ENCODE assay signal across 11 cellular contexts in the genomic region with DNA sequence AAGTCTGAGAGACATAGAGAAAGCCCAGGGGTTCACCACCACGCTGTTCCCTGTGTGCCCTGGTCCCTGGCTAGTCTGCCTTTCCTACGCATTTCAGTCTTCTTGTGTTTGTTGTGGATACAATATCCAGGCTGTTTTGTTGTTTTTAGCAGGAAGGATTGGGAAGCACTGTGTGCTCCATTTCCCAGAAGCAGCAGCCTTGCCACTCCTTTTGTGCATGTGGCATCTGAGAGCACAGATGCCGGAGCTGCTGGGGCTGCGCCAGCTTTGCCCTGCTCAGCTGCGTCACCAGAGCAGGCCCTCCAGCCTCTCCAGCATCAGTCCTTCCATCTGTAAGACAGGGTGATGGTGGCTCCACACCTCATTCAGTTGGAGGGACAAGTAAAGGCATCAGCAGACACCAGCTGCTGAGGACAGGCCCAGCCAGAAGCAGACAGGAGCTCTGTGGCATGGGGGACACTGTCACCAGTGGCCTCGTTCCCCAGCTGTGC.
DNase-seq lines count a peak whose midpoint lies in the region; ATAC-seq and TF ChIP-seq lines count a peak whose summit lies in the region.
"Had no signal": no experiment of that assay in that cellular context is flagged by ENCODE, and none has a peak within 500 bp of the region (broad histone marks: within the 10 kb centered on the region; RNA-seq: fewer than 3 reads in every experiment).

No MANE protein-coding gene starts in this region.

- intact Hi-C loops in natural killer cell (cut with micrococcal nuclease) (no loop called here), ascending aorta (cut with DNase I) (no loop called here), transverse colon (cut with DNase I; ENCODE audit: low total_unique reads) (no loop called here)

- no peaks in the 10 kb centered on the region for H3K36me3 ChIP-seq in ascending aorta
- H3K36me3 ChIP-seq in transverse colon, result no peaks in the 10 kb centered on the region
- H3K36me3 ChIP-seq: MG63, SJSA1 had no signal

- H3K4me3 ChIP-seq in ascending aorta (no peak overlapping the region), transverse colon (no peak overlapping the region)
- H3K4me3 ChIP-seq: MG63, SJSA1 had no signal

- ATAC-seq in natural killer cell (no peak), HG02588 (IDR thresholded peaks at IDR 0.05; ENCODE audit: unreplicated experiment) (no peak)
- ATAC-seq in natural killer cell treated with Interleukin-12 subunit alpha and Interleukin-12 subunit beta and Interleukin-15 and Interleukin-18, amount 100 ng/mL, for 72 hours, result no peak

- peaks cover 26 to 46% of the 10 kb centered on the region in 2 donors for H3K4me1 Mint-ChIP-seq in natural killer cell
- H3K4me1 Mint-ChIP-seq in natural killer cell treated with Interleukin-12 subunit alpha and Interleukin-12 subunit beta and Interleukin-15 and Interleukin-18, amount 100 ng/mL, for 72 hours (ENCODE audit: low read depth in 2 of 2), result peaks cover 24% of the 10 kb centered on the region in 2 donors
- peaks cover 27 to 39% of the 10 kb centered on the region in 2 donors for H3K4me1 Mint-ChIP-seq in immature natural killer cell

- H3K27ac Mint-ChIP-seq in natural killer cell (peak overlapping the region; percentile 81 to 87), immature natural killer cell (peak overlapping the region in 4 of 6 donors; percentile 30 to 90 (median 70))
- H3K27ac Mint-ChIP-seq in natural killer cell treated with Interleukin-12 subunit alpha and Interleukin-12 subunit beta and Interleukin-15 and Interleukin-18, amount 100 ng/mL, for 72 hours, result no peak overlapping the region

- TF ChIP-seq CTCF in natural killer cell (IDR thresholded peaks at IDR 0.05) (no peak), ascending aorta (IDR thresholded peaks at IDR 0.05) (no peak), transverse colon (IDR thresholded peaks at IDR 0.05) (no peak), GM20000 (IDR thresholded peaks at IDR 0.05; ENCODE audit: extremely low read depth, missing control alignments) (no peak)

- H3K4me1 ChIP-seq in ascending aorta (peaks cover 3% of the 10 kb centered on the region in 2 donors), transverse colon (peaks cover 0 to 15% (median 11%) of the 10 kb centered on the region in 4 donors)
- H3K4me1 ChIP-seq: SJSA1 had no signal

- DNase-seq in natural killer cell (no peak), ascending aorta (ENCODE audit: low spot score in 2 of 2) (no peak), immature natural killer cell (no peak), transverse colon (no peak), GM20000 (ENCODE audit: low spot score) (no peak), NK-92 (lab: John Stamatoyannopoulos, UW; ENCODE audit: unreplicated experiment) (no peak)
- DNase-seq in natural killer cell treated with Interleukin-12 subunit alpha and Interleukin-12 subunit beta and Interleukin-15 and Interleukin-18, amount 100 ng/mL, for 72 hours (ENCODE audit: low spot score), result no peak
- DNase-seq: MG63 had no signal

- H3K9me3 Mint-ChIP-seq in natural killer cell (peaks cover 7 to 10% of the 10 kb centered on the region in 2 donors), immature natural killer cell (peaks cover 0 to 7% (median 4%) of the 10 kb centered on the region in 6 donors)
- H3K9me3 Mint-ChIP-seq in natural killer cell treated with Interleukin-12 subunit alpha and Interleukin-12 subunit beta and Interleukin-15 and Interleukin-18, amount 100 ng/mL, for 72 hours, result peaks cover 7% of the 10 kb centered on the region
- H3K9me3 Mint-ChIP-seq: activated T-cell treated with anti-CD3 and anti-CD28 coated beads, Interleukin-2, amount 50 U/mL, for 72 hours had no signal

- no peak for TF ChIP-seq EP300 in transverse colon (IDR thresholded peaks at IDR 0.05; ENCODE audit: low read depth)

- in situ Hi-C loops in transverse colon (cut with MboI; ENCODE audit: low pct_ligation_motif_present in 1 of 4, low pct_unique_long_range_greater_than_20kb in 1 of 4, low sequenced_read_pairs in 3 of 4), result no loop called here

- H3K27me3 ChIP-seq in ascending aorta (no peaks in the 10 kb centered on the region), transverse colon (no peaks in the 10 kb centered on the region)
- H3K27me3 ChIP-seq: SJSA1 had no signal

- 65% methylated on average over 6 of the region's 6 CpGs; no CpG with 5 or more reads in 1 of the 2 donors for WGBS in transverse colon (ENCODE audit: low coverage in 1 of 2), 2 donors

- H3K4me3 Mint-ChIP-seq in natural killer cell (no peak overlapping the region), immature natural killer cell (no peak overlapping the region)
- H3K4me3 Mint-ChIP-seq in natural killer cell treated with Interleukin-12 subunit alpha and Interleukin-12 subunit beta and Interleukin-15 and Interleukin-18, amount 100 ng/mL, for 72 hours, result no peak overlapping the region

- H3K36me3 Mint-ChIP-seq in natural killer cell (peaks cover 7% of the 10 kb centered on the region), immature natural killer cell (no peaks in the 10 kb centered on the region)
- H3K36me3 Mint-ChIP-seq in natural killer cell treated with Interleukin-12 subunit alpha and Interleukin-12 subunit beta and Interleukin-15 and Interleukin-18, amount 100 ng/mL, for 72 hours, result peaks cover 7% of the 10 kb centered on the region

- H3K9me3 ChIP-seq in ascending aorta, result no peaks in the 10 kb centered on the region
- H3K9me3 ChIP-seq in transverse colon, result no peaks in the 10 kb centered on the region
- H3K9me3 ChIP-seq: MG63, SJSA1 had no signal

- no peak for TF ChIP-seq POLR2A in transverse colon (IDR thresholded peaks at IDR 0.05)

- H3K27me3 Mint-ChIP-seq in natural killer cell (ENCODE audit: low read depth in 2 of 2) (peaks cover 13 to 19% of the 10 kb centered on the region in 2 donors), immature natural killer cell (ENCODE audit: low read depth in 3 of 3) (peaks cover 9 to 21% (median 19%) of the 10 kb centered on the region in 3 donors)
- peaks cover 22 to 23% of the 10 kb centered on the region in 2 donors for H3K27me3 Mint-ChIP-seq in natural killer cell treated with Interleukin-12 subunit alpha and Interleukin-12 subunit beta and Interleukin-15 and Interleukin-18, amount 100 ng/mL, for 72 hours

- peak overlapping the region; percentile 48 to 65 for H3K27ac ChIP-seq in ascending aorta
- peak overlapping the region in 3 of 4 donors; percentile 35 to 63 (median 37) for H3K27ac ChIP-seq in transverse colon
- H3K27ac ChIP-seq: SJSA1 had no signal

Comparison
In these comparisons a context has a peak if more than half of its experiments do, and no peak if none do; other contexts are left out.
1. H3K27ac Mint-ChIP-seq: peak in natural killer cell (2 of 2) and immature natural killer cell (4 of 6); none in natural killer cell treated with Interleukin-12 subunit alpha and Interleukin-12 subunit beta and Interleukin-15 and Interleukin-18, amount 100 ng/mL, for 72 hours (0 of 2).